In genomic region chr10:129706081-129706480, GRCh38 we compare ENCODE assay signal across 20 cellular contexts.
A peak's percentile ranks its signal among the peaks of the same experiment; 100 is the strongest.
DNase-seq lines count a peak whose midpoint lies in the region; ATAC-seq, FAIRE-seq and TF ChIP-seq lines count a peak whose summit lies in the region.
"Had no signal": no experiment of that assay in that cellular context is flagged by ENCODE, and none has a peak within 500 bp of the region (broad histone marks: within the 10 kb centered on the region; RNA-seq: fewer than 3 reads in every experiment).

No MANE protein-coding gene starts in this region.

- no peak overlapping the region for H2BK120ac ChIP-seq in H1 (replicated peaks; ENCODE audit: low read depth, low read length)

- no peaks in the 10 kb centered on the region for H3K27me3 ChIP-seq in BLaER1 treated with 17β-estradiol and CSF1 and Interleukin-3, amounts not matched to agents 10 nM and 100 nM
- H3K27me3 ChIP-seq in H1 (replicated peaks in 1 of 4; ENCODE audit: control insufficient read depth in 3 of 4, extremely low read depth in 1 of 4, insufficient read depth in 3 of 4, low read length in 3 of 4): no peaks in the 10 kb centered on the region
- H3K27me3 ChIP-seq in neural progenitor cell: no peaks in the 10 kb centered on the region

- no peak for TF ChIP-seq RAD21 in H1 (IDR thresholded peaks at IDR 0.05 in 1 of 2, conservative IDR thresholded peaks at IDR 0.05 in 1 of 2; ENCODE audit: low read depth in 2 of 2, low read length in 2 of 2)

- H3F3A ChIP-seq in neural progenitor cell (ENCODE audit: low read depth): peaks cover 1% of the 10 kb centered on the region

- peak overlapping the region; percentile 17 for H3K27ac Mint-ChIP-seq in neural progenitor cell
- H3K27ac Mint-ChIP-seq: B cell had no signal

- no peak overlapping the region; the same call in 1 of the 2 replicates for H2BK15ac ChIP-seq in H1 (ENCODE audit: low read length)

- CTCF ChIA-PET in H1 (lab: Charles Lee; ENCODE audit: partially characterized antibody): interaction anchor here (0.6 to 1.4 kb wide), 2 partner anchors 9 to 264 kb away, joined by 3 read pairs; no protein-coding TSS in a partner anchor

- peaks cover 15 to 47% (median 35%) of the 10 kb centered on the region in 10 experiments for H3K4me1 ChIP-seq in BLaER1 treated with 17β-estradiol and CSF1 and Interleukin-3, amounts not matched to agents 10 nM and 100 nM
- H3K4me1 ChIP-seq in H1 (replicated peaks in 1 of 4; ENCODE audit: control insufficient read depth in 3 of 4, insufficient read depth in 4 of 4, low read length in 3 of 4) (peaks cover 0 to 7% (median 0%) of the 10 kb centered on the region in 4 experiments; a peak in 3 of 7 replicates), neural progenitor cell (peaks cover 9% of the 10 kb centered on the region)
- H3K4me1 ChIP-seq: Caco-2 had no signal

- intact Hi-C loops in posterior vena cava (cut with DNase I): no loop called here

- H2AFZ ChIP-seq in H1 (ENCODE audit: low read length): no peak overlapping the region
- H2AFZ ChIP-seq in neural progenitor cell (replicated peaks): no peak overlapping the region
- H2AFZ ChIP-seq: GM23248 had no signal

- H3K56ac ChIP-seq in H1 (replicated peaks; ENCODE audit: insufficient read length, low read depth, low read length): no peak overlapping the region

- H2BK20ac ChIP-seq in H1 (ENCODE audit: low read length): peak overlapping the region; percentile 61; the same call in 1 of the 2 replicates

- H3K23me2 ChIP-seq in H1 (ENCODE audit: low read depth, low read length): no peaks in the 10 kb centered on the region

- DNase-seq in H1 (ENCODE audit: low read depth in 1 of 2, low spot score in 2 of 2) (no peak), neural progenitor cell (ENCODE audit: low spot score) (no peak), posterior vena cava (ENCODE audit: low spot score) (peak; percentile 74), substantia nigra (lab: John Stamatoyannopoulos, UW) (no peak)
- DNase-seq in stimulated activated CD4-positive, alpha-beta T cell treated with anti-CD3 and anti-CD28 coated beads, Interleukin-12 subunit alpha, Interleukin-12 subunit beta, amount 100 ng/mL, for 4 hours: no peak
- DNase-seq: Caco-2; CD4-positive, alpha-beta T cell; GM23248; H7; KBM-7 had no signal

- H3K4ac ChIP-seq in H1 (replicated peaks; ENCODE audit: insufficient read length, low read depth, low read length): peak overlapping the region; percentile 59

- peaks cover 0 to 43% (median 13%) of the 10 kb centered on the region in 11 experiments; a peak in 13 of 22 replicates for H4K20me1 ChIP-seq in BLaER1 treated with 17β-estradiol and CSF1 and Interleukin-3, amounts not matched to agents 10 nM and 100 nM
- H4K20me1 ChIP-seq in H1 (replicated peaks in 1 of 2; ENCODE audit: control insufficient read depth in 1 of 2, insufficient read depth in 2 of 2, low read length in 2 of 2) (no peaks in the 10 kb centered on the region), neural progenitor cell (ENCODE audit: low read depth) (peaks cover 2% of the 10 kb centered on the region)

- H4K8ac ChIP-seq in H1 (ENCODE audit: extremely low read depth, insufficient read depth, low read length): peak overlapping the region; percentile 38

- no peak for ATAC-seq in HG02623 (IDR thresholded peaks at IDR 0.05; ENCODE audit: unreplicated experiment)
- ATAC-seq: HepG2 had no signal

- peak overlapping the region; percentile 35; the same call in 1 of the 2 replicates for H2BK5ac ChIP-seq in H1 (ENCODE audit: low read depth, low read length)

- H3K79me1 ChIP-seq in H1 (ENCODE audit: low read depth, low read length): no peaks in the 10 kb centered on the region

- no peak overlapping the region; a peak in 1 of 22 replicates for H3K27ac ChIP-seq in BLaER1 treated with 17β-estradiol and CSF1 and Interleukin-3, amounts not matched to agents 10 nM and 100 nM
- no peak overlapping the region for H3K27ac ChIP-seq in H1 (ENCODE audit: low read depth, low read length)
- no peak overlapping the region for H3K27ac ChIP-seq in neural progenitor cell
- H3K27ac ChIP-seq in substantia nigra (ENCODE audit: low read depth, low read length, poor library complexity, severe bottlenecking): no peak overlapping the region
- H3K27ac ChIP-seq: C4-2B, GM23248 had no signal

- no peaks in the 10 kb centered on the region for H3K9me3 ChIP-seq in BLaER1 treated with 17β-estradiol and CSF1 and Interleukin-3, amounts not matched to agents 10 nM and 100 nM (replicated peaks in 1 of 11)
- H3K9me3 ChIP-seq in H1 (ENCODE audit: insufficient read depth in 2 of 2, low read depth in 1 of 2, low read length in 1 of 2): no peaks in the 10 kb centered on the region
- no peaks in the 10 kb centered on the region for H3K9me3 ChIP-seq in neural progenitor cell (ENCODE audit: low read depth)
- H3K9me3 ChIP-seq: Caco-2 had no signal

- POLR2A ChIA-PET in H1 (lab: Charles Lee; ENCODE audit: partially characterized antibody): no interaction called here

- H2AK5ac ChIP-seq in H1 (ENCODE audit: low read depth, low read length): no peak overlapping the region

- peak overlapping the region in 6 of 11 experiments; percentile 30 to 52 (median 38); a peak in 11 of 22 replicates for H3K4me2 ChIP-seq in BLaER1 treated with 17β-estradiol and CSF1 and Interleukin-3, amounts not matched to agents 10 nM and 100 nM
- H3K4me2 ChIP-seq in H1 (ENCODE audit: insufficient read depth in 1 of 2, low read depth in 2 of 2, low read length in 2 of 2): no peak overlapping the region
- no peak overlapping the region for H3K4me2 ChIP-seq in neural progenitor cell

- H3K79me2 ChIP-seq in H1 (ENCODE audit: control insufficient read depth in 1 of 2, insufficient read depth in 2 of 2, low read length in 2 of 2) (no peaks in the 10 kb centered on the region), neural progenitor cell (ENCODE audit: low read depth) (no peaks in the 10 kb centered on the region)

- peak overlapping the region; percentile 42 for H4K91ac ChIP-seq in H1 (replicated peaks; ENCODE audit: insufficient read length, low read length)

- peaks cover 23 to 54% (median 37%) of the 10 kb centered on the region in 11 experiments; a peak in 20 of 22 replicates for H3K36me3 ChIP-seq in BLaER1 treated with 17β-estradiol and CSF1 and Interleukin-3, amounts not matched to agents 10 nM and 100 nM
- H3K36me3 ChIP-seq in H1 (ENCODE audit: control insufficient read depth in 2 of 4, insufficient read depth in 4 of 4, low read length in 3 of 4): no peaks in the 10 kb centered on the region
- H3K36me3 ChIP-seq in neural progenitor cell: no peaks in the 10 kb centered on the region

- no peak overlapping the region for H3K9ac ChIP-seq in BLaER1 treated with 17β-estradiol and CSF1 and Interleukin-3, amounts not matched to agents 10 nM and 100 nM
- H3K9ac ChIP-seq in H1 (replicated peaks in 1 of 4; ENCODE audit: extremely low read depth in 1 of 4, low read depth in 3 of 4, low read length in 3 of 4): no peak overlapping the region
- H3K9ac ChIP-seq in neural progenitor cell: no peak overlapping the region
- H3K9ac ChIP-seq: GM23248 had no signal

- no peak overlapping the region; the same call in 1 of the 2 replicates for H3K18ac ChIP-seq in H1 (ENCODE audit: extremely low read depth, low read length)

- 86% methylated on average over 16 of the region's 19 CpGs; no CpG with 5 or more reads in 1 of the 2 experiments for WGBS in H1 (ENCODE audit: extremely low coverage in 1 of 2, insufficient coverage in 1 of 2, insufficient read length in 1 of 2, insufficient replicate concordance in 2 of 2, low coverage in 1 of 2, low lambda C conversion rate in 2 of 2, missing lambda C conversion rate in 1 of 2), 2 experiments

- TF ChIP-seq EP300 in H1 (IDR thresholded peaks at IDR 0.05; ENCODE audit: borderline replicate concordance in 1 of 2, low read depth in 2 of 2, low read length in 2 of 2): no peak

- H3K14ac ChIP-seq in H1 (ENCODE audit: insufficient read length): no peak overlapping the region

- no peak for FAIRE-seq in H1 (lab: Jason Lieb, UNC)
- FAIRE-seq: D721Med, G401.6, GM12892, GM18507, HepG2 had no signal

- no peak overlapping the region for H3K4me3 Mint-ChIP-seq in neural progenitor cell
- H3K4me3 Mint-ChIP-seq: B cell; CD4-positive, alpha-beta T cell; IgD-negative memory B cell had no signal

- peaks cover 4% of the 10 kb centered on the region for H3K36me3 Mint-ChIP-seq in neural progenitor cell

- no peak overlapping the region for H3K4me3 ChIP-seq in BLaER1 treated with 17β-estradiol and CSF1 and Interleukin-3, amounts not matched to agents 10 nM and 100 nM
- H3K4me3 ChIP-seq in H1 (ENCODE audit: extremely low read depth in 1 of 4, insufficient read depth in 2 of 4, low read depth in 3 of 4, low read length in 4 of 4) (no peak overlapping the region), neural progenitor cell (no peak overlapping the region)
- H3K4me3 ChIP-seq: GM23248 had no signal

- TF ChIP-seq CTCF in H1 (IDR thresholded peaks at IDR 0.05; ENCODE audit: control extremely low read depth in 1 of 3, insufficient read depth in 1 of 3, low read depth in 1 of 3, low read length in 3 of 3) (no peak), neural progenitor cell (IDR thresholded peaks at IDR 0.05) (no peak)

- no peak for TF ChIP-seq POLR2A in H1 (IDR thresholded peaks at IDR 0.05; ENCODE audit: control extremely low read depth in 1 of 2, low read depth in 2 of 2, low read length in 2 of 2)

- peak overlapping the region; percentile 87; the same call in 1 of the 2 replicates for H2BK12ac ChIP-seq in H1 (ENCODE audit: low read depth, low read length)

- no peak overlapping the region for H4K5ac ChIP-seq in H1 (ENCODE audit: insufficient read length, low read depth, low read length)

- peaks cover 12% of the 10 kb centered on the region for H3K4me1 Mint-ChIP-seq in neural progenitor cell

- no peaks in the 10 kb centered on the region for H3K9me3 Mint-ChIP-seq in neural progenitor cell
- H3K9me3 Mint-ChIP-seq: CD4-positive, alpha-beta T cell; IgD-negative memory B cell had no signal

- no peak overlapping the region for H3K23ac ChIP-seq in H1 (ENCODE audit: insufficient read length)

- H3K27me3 Mint-ChIP-seq in neural progenitor cell (ENCODE audit: insufficient read depth, low read depth): peaks cover 2% of the 10 kb centered on the region
- H3K27me3 Mint-ChIP-seq: B cell; CD4-positive, alpha-beta T cell; IgD-negative memory B cell had no signal

TF ChIP-seq in H1, 55 proteins besides CTCF, POLR2A, EP300 and RAD21 (continues in another document):
- TF ChIP-seq RBBP5 (IDR thresholded peaks at IDR 0.05; ENCODE audit: borderline replicate concordance, low read depth, low read length): no peak
- no peak for TF ChIP-seq SUZ12 (IDR thresholded peaks at IDR 0.05; ENCODE audit: low read length)
- TF ChIP-seq KDM5A (IDR thresholded peaks at IDR 0.05; ENCODE audit: low read length): no peak
- TF ChIP-seq HDAC6 (IDR thresholded peaks at IDR 0.05; ENCODE audit: low read depth, low read length): no peak
- TF ChIP-seq CBX5 (IDR thresholded peaks at IDR 0.05; ENCODE audit: low read depth, low read length): no peak
- TF ChIP-seq SIN3A (conservative IDR thresholded peaks at IDR 0.05 in 1 of 2, IDR thresholded peaks at IDR 0.05 in 1 of 2; ENCODE audit: low read depth in 1 of 2, low read length in 2 of 2): no peak
- no peak for TF ChIP-seq RNF2 (IDR thresholded peaks at IDR 0.05; ENCODE audit: borderline replicate concordance, low read depth, low read length, missing control alignments, poor library complexity, severe bottlenecking)
- no peak for TF ChIP-seq TAF7 (optimal IDR thresholded peaks at IDR 0.05; ENCODE audit: borderline replicate concordance, low read depth, low read length)
- no peak for TF ChIP-seq YY1 (IDR thresholded peaks at IDR 0.05; ENCODE audit: low read depth, low read length)

Comparison
In these comparisons a context has a peak if more than half of its experiments do, and no peak if none do; other contexts are left out.
1. H3K4me2 ChIP-seq: peak in BLaER1 treated with 17β-estradiol and CSF1 and Interleukin-3, amounts not matched to agents 10 nM and 100 nM (6 of 11); none in H1 (0 of 2) and neural progenitor cell (single experiment).